ENCODE assay signal across 8 cellular contexts in genomic region chr1:24929091-24929875, GRCh38. TPM values are rescaled to one million over a fixed set of nuclear protein-coding genes. Genes with fewer than 3 reads are reported as not detected.
DNase-seq lines count a peak whose midpoint lies in the region; ATAC-seq and TF ChIP-seq lines count a peak whose summit lies in the region.

No MANE protein-coding gene starts in this region.

- TF ChIP-seq CTCF in lower leg skin (IDR thresholded peaks at IDR 0.05): no peak

- no peaks in the 10 kb centered on the region for H3K9me3 ChIP-seq in stomach smooth muscle (ENCODE audit: control insufficient read depth in 2 of 2, low read length in 2 of 2)

- no peaks in the 10 kb centered on the region for H3K36me3 ChIP-seq in stomach smooth muscle (ENCODE audit: control insufficient read depth in 2 of 2, insufficient read depth in 2 of 2, low read length in 2 of 2)

- peak; percentile 18 for ATAC-seq in GM18498 (IDR thresholded peaks at IDR 0.05; ENCODE audit: unreplicated experiment)
- peak; percentile 9 for ATAC-seq in HG02798 (IDR thresholded peaks at IDR 0.05; ENCODE audit: poor library complexity, unreplicated experiment)
- ATAC-seq in activated naive CD4-positive, alpha-beta T cell treated with anti-CD3 and anti-CD28 coated beads, Interleukin-2, amount 50 U/mL, for 72 hours: peak; percentile 3 to 6

- no peak overlapping the region for H3K9ac ChIP-seq in stomach smooth muscle (ENCODE audit: low read length in 2 of 2)

- no peaks in the 10 kb centered on the region for H3K9me3 Mint-ChIP-seq in activated naive CD4-positive, alpha-beta T cell treated with anti-CD3 and anti-CD28 coated beads, Interleukin-2, amount 50 U/mL, for 72 hours

- H3K27ac Mint-ChIP-seq in activated naive CD4-positive, alpha-beta T cell treated with anti-CD3 and anti-CD28 coated beads, Interleukin-2, amount 50 U/mL, for 72 hours: peak overlapping the region; percentile 86 to 96

- intact Hi-C loops in lower leg skin (cut with DNase I; ENCODE audit: low total_unique reads): no loop called here

- H3K4me3 ChIP-seq in lower leg skin (ENCODE audit: low read depth, poor library complexity, severe bottlenecking) (peak overlapping the region; percentile 25), stomach smooth muscle (ENCODE audit: low read length in 2 of 2) (peak overlapping the region; percentile 22 to 44)

- DNase-seq in RPMI7951 (ENCODE audit: low read depth) (peak; percentile 54), lower leg skin (ENCODE audit: low spot score in 2 of 2) (no peak), occipital lobe (lab: John Stamatoyannopoulos, UW) (no peak), DMS114 treated with DMSO at 0.1 percent for 48 hours (lab: John Stamatoyannopoulos, UW; ENCODE audit: unreplicated experiment) (no peak)
- DNase-seq in activated naive CD4-positive, alpha-beta T cell treated with anti-CD3 and anti-CD28 coated beads, Interleukin-2, amount 50 U/mL, for 72 hours (ENCODE audit: low spot score in 2 of 2): peak; percentile 51 to 71

- H3K4me1 ChIP-seq in stomach smooth muscle (ENCODE audit: control insufficient read depth, insufficient read depth, low read length): peaks cover 30% of the 10 kb centered on the region

- peaks cover 45 to 52% of the 10 kb centered on the region in 2 donors for H3K36me3 Mint-ChIP-seq in activated naive CD4-positive, alpha-beta T cell treated with anti-CD3 and anti-CD28 coated beads, Interleukin-2, amount 50 U/mL, for 72 hours

- no peak overlapping the region for H3K27ac ChIP-seq in stomach smooth muscle (ENCODE audit: low read length)

- H3K27me3 ChIP-seq in stomach smooth muscle (ENCODE audit: control insufficient read depth in 1 of 2, insufficient read depth in 2 of 2, low read length in 2 of 2): peaks cover 78 to 90% of the 10 kb centered on the region in 2 donors

- WGBS in lower leg skin, 2 donors: 1 to 2% methylated on average over 45 to 91 of the region's 91 CpGs

- no peak for TF ChIP-seq POLR2A in lower leg skin (IDR thresholded peaks at IDR 0.05)

RNA-seq across cellular contexts. Expression of gene RUNX3, which starts 0.8 kb away (rescaled TPM):
- 9.5 and 10.4 TPM in 2 replicates for total RNA-seq in RPMI7951 (2014; rRNA removed; shearing (Covaris generic))
- total RNA-seq in activated naive CD4-positive, alpha-beta T cell treated with anti-CD3 and anti-CD28 coated beads, Interleukin-2, amount 50 U/mL, for 72 hours: 100 to 1,000 TPM; 119 to 136 TPM
- total RNA-seq in lower leg skin (10 to 100 TPM in 3 of 4 donors, 1 to 10 TPM in 1; 6.1 to 24.4 (median 19.8) TPM), occipital lobe (0.16 TPM)

Comparison
In these comparisons a context has a peak if more than half of its experiments do, and no peak if none do; other contexts are left out.
1. DNase-seq: peak in RPMI7951 (single experiment) and activated naive CD4-positive, alpha-beta T cell treated with anti-CD3 and anti-CD28 coated beads, Interleukin-2, amount 50 U/mL, for 72 hours (2 of 2); none in lower leg skin (0 of 2), occipital lobe (single experiment) and DMS114 treated with DMSO at 0.1 percent for 48 hours (single experiment).
2. RNA of gene RUNX3, which starts 0.8 kb away (total RNA-seq): 119 to 136 TPM in activated naive CD4-positive, alpha-beta T cell treated with anti-CD3 and anti-CD28 coated beads, Interleukin-2, amount 50 U/mL, for 72 hours; 6.1 to 24.4 TPM in lower leg skin, 9.5 to 10.4 TPM in RPMI7951 and 0.16 TPM in occipital lobe (single experiment); every median in the first group is over 4 times any median in the second.
3. Peak in every context shown above with its lines, with median percentiles within 50 percentile points of each other: ATAC-seq.